ENCODE assay signal across 16 cellular contexts in the genomic region with DNA sequence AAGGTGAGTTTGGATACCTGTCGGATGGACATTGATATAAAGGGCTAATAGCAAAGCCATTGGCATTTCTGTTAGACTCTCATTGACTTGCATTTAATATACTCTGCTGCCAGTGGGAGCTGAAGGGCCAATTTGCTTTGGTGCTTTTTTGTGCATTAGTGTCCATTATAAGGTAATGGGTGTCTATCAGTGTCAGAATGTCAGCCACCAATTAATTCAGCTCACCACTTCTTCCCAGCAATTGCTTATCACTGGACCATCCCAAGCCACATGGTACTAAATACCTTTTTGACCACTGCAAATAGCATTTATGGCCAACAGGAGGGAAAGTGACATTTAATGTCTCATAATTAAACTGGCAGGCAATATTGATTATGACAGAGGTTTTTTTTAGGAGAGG.
DNase-seq lines count a peak whose midpoint lies in the region; ATAC-seq and TF ChIP-seq lines count a peak whose summit lies in the region.
"Had no signal": no experiment of that assay in that cellular context is flagged by ENCODE, and none has a peak within 500 bp of the region (broad histone marks: within the 10 kb centered on the region; RNA-seq: fewer than 3 reads in every experiment).

No MANE protein-coding gene starts in this region.

- ATAC-seq in activated T-cell treated with anti-CD3 and anti-CD28 coated beads, Interleukin-2, amount 50 U/mL, for 4 hours = no peak
- ATAC-seq in GM19351 (IDR thresholded peaks at IDR 0.05; ENCODE audit: unreplicated experiment) = no peak
- ATAC-seq: CD8-positive, alpha-beta T cell had no signal

- no peaks in the 10 kb centered on the region for H3K79me2 ChIP-seq in neural cell (replicated peaks; ENCODE audit: insufficient read depth, low read length)

- DNase-seq in coronary artery (ENCODE audit: low spot score) (peak; percentile 3), AML-193 (lab: John Stamatoyannopoulos, UW) (no peak)
- DNase-seq in activated T-cell treated with anti-CD3 and anti-CD28 coated beads, Interleukin-2, amount 50 U/mL, for 4 hours = no peak
- DNase-seq: 8988T; ACHN; Caco-2; Calu3; CD4-positive, alpha-beta T cell; CD8-positive, alpha-beta T cell; DMS79 treated with DMSO at 0.1 percent for 48 hours; GF-D8 had no signal

- no peaks in the 10 kb centered on the region for H3K9me2 ChIP-seq in neural cell (ENCODE audit: insufficient read depth, low read length)

- no peak overlapping the region for H3K4me3 Mint-ChIP-seq in activated T-cell treated with anti-CD3 and anti-CD28 coated beads, Interleukin-2, amount 50 U/mL, for 4 hours
- H3K4me3 Mint-ChIP-seq: B cell; CD4-positive, alpha-beta T cell; CD8-positive, alpha-beta T cell had no signal

- H3K27me3 Mint-ChIP-seq in activated T-cell treated with anti-CD3 and anti-CD28 coated beads, Interleukin-2, amount 50 U/mL, for 4 hours (ENCODE audit: low read depth) = no peaks in the 10 kb centered on the region
- H3K27me3 Mint-ChIP-seq: B cell; CD4-positive, alpha-beta T cell had no signal

- no peaks in the 10 kb centered on the region for H3K27me3 ChIP-seq in neural cell (ENCODE audit: insufficient read depth, low read depth, low read length)
- H3K27me3 ChIP-seq: BLaER1 treated with 17β-estradiol and CSF1 and Interleukin-3, amounts not matched to agents 10 nM and 100 nM had no signal

- H3K9me3 Mint-ChIP-seq in activated T-cell treated with anti-CD3 and anti-CD28 coated beads, Interleukin-2, amount 50 U/mL, for 4 hours = no peaks in the 10 kb centered on the region
- H3K9me3 Mint-ChIP-seq: CD4-positive, alpha-beta T cell; CD8-positive, alpha-beta T cell had no signal

- H3K36me3 Mint-ChIP-seq in activated T-cell treated with anti-CD3 and anti-CD28 coated beads, Interleukin-2, amount 50 U/mL, for 4 hours (ENCODE audit: insufficient read depth) = no peaks in the 10 kb centered on the region
- H3K36me3 Mint-ChIP-seq: CD8-positive, alpha-beta T cell had no signal

- H3K4me3 ChIP-seq in coronary artery (no peak overlapping the region), neural cell (ENCODE audit: low read length) (no peak overlapping the region)
- H3K4me3 ChIP-seq: BLaER1 treated with 17β-estradiol and CSF1 and Interleukin-3, amounts not matched to agents 10 nM and 100 nM had no signal

- H3K4me2 ChIP-seq in neural cell (ENCODE audit: low read length) = no peak overlapping the region
- H3K4me2 ChIP-seq: BLaER1 treated with 17β-estradiol and CSF1 and Interleukin-3, amounts not matched to agents 10 nM and 100 nM had no signal

- no peaks in the 10 kb centered on the region for H3K9me3 ChIP-seq in neural cell (ENCODE audit: low read length)
- H3K9me3 ChIP-seq: BLaER1 treated with 17β-estradiol and CSF1 and Interleukin-3, amounts not matched to agents 10 nM and 100 nM; Caco-2 had no signal

- H3K36me3 ChIP-seq in neural cell (ENCODE audit: insufficient read depth, low read length) = no peaks in the 10 kb centered on the region
- H3K36me3 ChIP-seq: BLaER1 treated with 17β-estradiol and CSF1 and Interleukin-3, amounts not matched to agents 10 nM and 100 nM had no signal

- TF ChIP-seq EP300 in neural cell (conservative IDR thresholded peaks at IDR 0.05; ENCODE audit: poor library complexity, severe bottlenecking) = peak; percentile 92

- TF ChIP-seq CTCF in coronary artery (IDR thresholded peaks at IDR 0.05) = no peak
- TF ChIP-seq CTCF in neural cell (IDR thresholded peaks at IDR 0.05; ENCODE audit: poor library complexity, severe bottlenecking) = no peak

- no peak overlapping the region for H2AFZ ChIP-seq in neural cell (ENCODE audit: low read depth, low read length)

- no peaks in the 10 kb centered on the region for H3F3A ChIP-seq in neural cell (ENCODE audit: insufficient read depth, low read length, poor library complexity, severe bottlenecking)

- no peaks in the 10 kb centered on the region for H4K20me1 ChIP-seq in neural cell (ENCODE audit: insufficient read depth)
- H4K20me1 ChIP-seq: BLaER1 treated with 17β-estradiol and CSF1 and Interleukin-3, amounts not matched to agents 10 nM and 100 nM had no signal

- no peak overlapping the region for H3K9ac ChIP-seq in neural cell (ENCODE audit: low read length)
- H3K9ac ChIP-seq: BLaER1 treated with 17β-estradiol and CSF1 and Interleukin-3, amounts not matched to agents 10 nM and 100 nM had no signal

- TF ChIP-seq RAD21 in neural cell (conservative IDR thresholded peaks at IDR 0.05) = no peak

- H3K4me1 Mint-ChIP-seq in activated T-cell treated with anti-CD3 and anti-CD28 coated beads, Interleukin-2, amount 50 U/mL, for 4 hours (ENCODE audit: low read depth) = no peaks in the 10 kb centered on the region
- H3K4me1 Mint-ChIP-seq: B cell had no signal

- H3K27ac ChIP-seq in coronary artery (no peak overlapping the region), neural cell (ENCODE audit: low read length) (no peak overlapping the region)
- H3K27ac ChIP-seq: BLaER1 treated with 17β-estradiol and CSF1 and Interleukin-3, amounts not matched to agents 10 nM and 100 nM; C4-2B had no signal

TF ChIP-seq in neural cell, 6 proteins besides CTCF, POLR2A, EP300 and RAD21:
- TF ChIP-seq TAF1 (IDR thresholded peaks at IDR 0.05; ENCODE audit: low read depth) (no peak), EZH2 (IDR thresholded peaks at IDR 0.05; ENCODE audit: borderline replicate concordance, insufficient read depth, low read length, poor library complexity, severe bottlenecking) (no peak), SMC3 (conservative IDR thresholded peaks at IDR 0.05; ENCODE audit: poor library complexity) (no peak), POLR2AphosphoS5 (IDR thresholded peaks at IDR 0.05) (peak; percentile 74), MXI1 (conservative IDR thresholded peaks at IDR 0.05; ENCODE audit: poor library complexity, severe bottlenecking) (no peak)
- TF ChIP-seq, protein P1, sequence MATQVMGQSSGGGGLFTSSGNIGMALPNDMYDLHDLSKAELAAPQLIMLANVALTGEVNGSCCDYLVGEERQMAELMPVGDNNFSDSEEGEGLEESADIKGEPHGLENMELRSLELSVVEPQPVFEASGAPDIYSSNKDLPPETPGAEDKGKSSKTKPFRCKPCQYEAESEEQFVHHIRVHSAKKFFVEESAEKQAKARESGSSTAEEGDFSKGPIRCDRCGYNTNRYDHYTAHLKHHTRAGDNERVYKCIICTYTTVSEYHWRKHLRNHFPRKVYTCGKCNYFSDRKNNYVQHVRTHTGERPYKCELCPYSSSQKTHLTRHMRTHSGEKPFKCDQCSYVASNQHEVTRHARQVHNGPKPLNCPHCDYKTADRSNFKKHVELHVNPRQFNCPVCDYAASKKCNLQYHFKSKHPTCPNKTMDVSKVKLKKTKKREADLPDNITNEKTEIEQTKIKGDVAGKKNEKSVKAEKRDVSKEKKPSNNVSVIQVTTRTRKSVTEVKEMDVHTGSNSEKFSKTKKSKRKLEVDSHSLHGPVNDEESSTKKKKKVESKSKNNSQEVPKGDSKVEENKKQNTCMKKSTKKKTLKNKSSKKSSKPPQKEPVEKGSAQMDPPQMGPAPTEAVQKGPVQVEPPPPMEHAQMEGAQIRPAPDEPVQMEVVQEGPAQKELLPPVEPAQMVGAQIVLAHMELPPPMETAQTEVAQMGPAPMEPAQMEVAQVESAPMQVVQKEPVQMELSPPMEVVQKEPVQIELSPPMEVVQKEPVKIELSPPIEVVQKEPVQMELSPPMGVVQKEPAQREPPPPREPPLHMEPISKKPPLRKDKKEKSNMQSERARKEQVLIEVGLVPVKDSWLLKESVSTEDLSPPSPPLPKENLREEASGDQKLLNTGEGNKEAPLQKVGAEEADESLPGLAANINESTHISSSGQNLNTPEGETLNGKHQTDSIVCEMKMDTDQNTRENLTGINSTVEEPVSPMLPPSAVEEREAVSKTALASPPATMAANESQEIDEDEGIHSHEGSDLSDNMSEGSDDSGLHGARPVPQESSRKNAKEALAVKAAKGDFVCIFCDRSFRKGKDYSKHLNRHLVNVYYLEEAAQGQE (IDR thresholded peaks at IDR 0.05; ENCODE audit: borderline replicate concordance) = peak; percentile 63
TF ChIP-seq in neural cell: peak in this region for 2.
